ENCODE assay signal across 14 cellular contexts in the genomic region with DNA sequence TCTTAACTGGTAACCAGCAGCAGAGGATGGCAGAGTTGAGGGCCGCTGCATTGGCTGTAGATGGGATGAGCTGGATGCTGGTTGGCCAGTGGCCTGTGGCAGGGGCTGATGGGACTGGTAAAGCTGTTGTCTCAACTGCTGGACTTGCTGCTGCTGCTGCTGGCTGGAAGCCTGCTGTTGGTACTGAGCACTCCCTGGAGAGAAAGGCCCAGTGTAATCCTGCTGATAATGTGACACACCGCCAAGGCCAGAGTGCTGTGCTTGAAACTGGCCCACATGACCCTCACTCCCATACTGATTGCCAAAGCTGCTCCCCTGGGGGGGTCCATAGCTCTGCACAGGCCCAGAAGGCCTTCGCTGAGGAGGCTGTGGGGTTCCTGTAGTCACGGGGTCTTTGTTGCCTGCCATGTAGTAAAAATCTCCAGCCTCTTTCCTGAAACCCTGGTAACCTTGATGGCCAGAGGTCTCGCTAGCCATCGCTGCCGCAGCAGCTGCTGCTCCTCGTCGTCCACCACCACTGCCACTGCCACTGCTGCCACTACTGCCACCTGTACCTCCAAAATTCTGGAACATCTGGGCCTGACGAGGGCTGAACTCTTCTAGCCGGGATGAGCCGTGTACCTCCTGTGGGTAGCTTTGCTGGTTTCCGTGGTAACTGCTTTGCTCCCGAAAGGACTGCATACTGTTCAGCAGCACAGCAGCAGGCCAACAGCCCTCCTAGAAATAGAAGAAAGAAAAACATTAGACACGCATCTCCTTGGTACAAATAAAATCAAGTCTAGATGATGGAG. TPM values are rescaled to one million over a fixed set of nuclear protein-coding genes. Genes with fewer than 3 reads are reported as not detected.
DNase-seq lines count a peak whose midpoint lies in the region; ATAC-seq and TF ChIP-seq lines count a peak whose summit lies in the region.
"Had no signal": no experiment of that assay in that cellular context is flagged by ENCODE, and none has a peak within 500 bp of the region (broad histone marks: within the 10 kb centered on the region; RNA-seq: fewer than 3 reads in every experiment).

No MANE protein-coding gene starts in this region.

- intact Hi-C loops in adrenal gland (cut with DNase I) = no loop called here
- intact Hi-C loops in activated T-helper 2 cell treated with anti-CD3 and anti-CD28 coated beads, Interferon-gamma antibody, Interleukin-2, Interleukin-4, amounts not matched to agents 10 μg/mL and 5 μg/mL and 100 μg/mL, durations not matched to agents 14 hours and 24 hours and 36 hours (cut with micrococcal nuclease) = loop anchor here (5.0 kb wide), 1 partner anchor 52 kb away; no protein-coding TSS in a partner anchor

- peak overlapping the region in 3 of 5 donors; percentile 57 to 79 (median 76) for H3K27ac ChIP-seq in adrenal gland

- peak overlapping the region; percentile 35 for H3K4me3 Mint-ChIP-seq in glutamatergic neuron (ENCODE audit: unreplicated experiment)
- H3K4me3 Mint-ChIP-seq in nephron = no peak overlapping the region
- no peak overlapping the region for H3K4me3 Mint-ChIP-seq in activated T-helper 2 cell treated with anti-CD3 and anti-CD28 coated beads, Interferon-gamma antibody, Interleukin-2, Interleukin-4, amounts not matched to agents 10 μg/mL and 5 μg/mL and 100 μg/mL, durations not matched to agents 14 hours and 24 hours and 36 hours (ENCODE audit: low read depth)

- H3K4me1 Mint-ChIP-seq in glutamatergic neuron (ENCODE audit: low read depth, unreplicated experiment) (peaks cover 29% of the 10 kb centered on the region), nephron (peaks cover 16% of the 10 kb centered on the region)
- peaks cover 27% of the 10 kb centered on the region for H3K4me1 Mint-ChIP-seq in activated T-helper 2 cell treated with anti-CD3 and anti-CD28 coated beads, Interferon-gamma antibody, Interleukin-2, Interleukin-4, amounts not matched to agents 10 μg/mL and 5 μg/mL and 100 μg/mL, durations not matched to agents 14 hours and 24 hours and 36 hours (ENCODE audit: low read depth)

- TF ChIP-seq CTCF in adrenal gland (IDR thresholded peaks at IDR 0.05) (no peak), glutamatergic neuron (IDR thresholded peaks at IDR 0.05; ENCODE audit: partially characterized antibody, unreplicated experiment) (no peak), nephron (IDR thresholded peaks at IDR 0.05; ENCODE audit: unreplicated experiment in 3 of 3) (no peak)

- H3K4me1 ChIP-seq in adrenal gland (replicated peaks in 1 of 2) = peaks cover 10 to 31% of the 10 kb centered on the region in 2 donors

- peak overlapping the region; percentile 99 for H3K27ac Mint-ChIP-seq in glutamatergic neuron (ENCODE audit: unreplicated experiment)
- peak overlapping the region in 2 of 3 experiments; percentile 15 to 23 for H3K27ac Mint-ChIP-seq in nephron
- no peak overlapping the region for H3K27ac Mint-ChIP-seq in activated T-helper 2 cell treated with anti-CD3 and anti-CD28 coated beads, Interferon-gamma antibody, Interleukin-2, Interleukin-4, amounts not matched to agents 10 μg/mL and 5 μg/mL and 100 μg/mL, durations not matched to agents 14 hours and 24 hours and 36 hours

- H3K4me3 ChIP-seq in adrenal gland = no peak overlapping the region
- H3K4me3 ChIP-seq: lung had no signal

- peaks cover 2% of the 10 kb centered on the region for H3K9me3 Mint-ChIP-seq in glutamatergic neuron (ENCODE audit: unreplicated experiment)
- no peaks in the 10 kb centered on the region for H3K9me3 Mint-ChIP-seq in nephron
- H3K9me3 Mint-ChIP-seq in activated T-helper 2 cell treated with anti-CD3 and anti-CD28 coated beads, Interferon-gamma antibody, Interleukin-2, Interleukin-4, amounts not matched to agents 10 μg/mL and 5 μg/mL and 100 μg/mL, durations not matched to agents 14 hours and 24 hours and 36 hours = no peaks in the 10 kb centered on the region

- H3K36me3 Mint-ChIP-seq in glutamatergic neuron (ENCODE audit: unreplicated experiment) = peaks cover 10% of the 10 kb centered on the region
- peaks cover 51% of the 10 kb centered on the region for H3K36me3 Mint-ChIP-seq in nephron (ENCODE audit: low read depth)
- H3K36me3 Mint-ChIP-seq in activated T-helper 2 cell treated with anti-CD3 and anti-CD28 coated beads, Interferon-gamma antibody, Interleukin-2, Interleukin-4, amounts not matched to agents 10 μg/mL and 5 μg/mL and 100 μg/mL, durations not matched to agents 14 hours and 24 hours and 36 hours (ENCODE audit: low read depth) = peaks cover 49% of the 10 kb centered on the region

- H3K9me3 ChIP-seq in adrenal gland (replicated peaks in 1 of 3) = no peaks in the 10 kb centered on the region

- DNase-seq in Ammon's horn (ENCODE audit: low spot score) (peak; percentile 96), adrenal gland (peak; percentile 50 to 87 (median 84)), glutamatergic neuron (peak; percentile 62), NCI-H2107 (lab: John Stamatoyannopoulos, UW) (no peak)
- DNase-seq in activated T-helper 2 cell treated with anti-CD3 and anti-CD28 coated beads, Interferon-gamma antibody, Interleukin-2, Interleukin-4, amounts not matched to agents 10 μg/mL and 5 μg/mL and 100 μg/mL, durations not matched to agents 14 hours and 24 hours and 36 hours (ENCODE audit: low spot score) = no peak
- no peak for DNase-seq in activated naive CD4-positive, alpha-beta T cell treated with Interleukin-2 at 50 U/mL for 16 hours
- DNase-seq: activated T-cell treated with anti-CD3 and anti-CD28 coated beads, Interleukin-2, amount 50 U/mL, for 48 hours; DMS53; NCI-H1105; NCI-H510A treated with DMSO at 0.1 percent for 48 hours had no signal

- no peak for ATAC-seq in GM21786 (IDR thresholded peaks at IDR 0.05; ENCODE audit: unreplicated experiment)
- ATAC-seq: activated CD4-positive, CD25-positive, alpha-beta regulatory T cell treated with anti-CD3 and anti-CD28 coated beads, Interleukin-2, amount 50 U/mL, for 24 hours had no signal

- H3K27me3 Mint-ChIP-seq in glutamatergic neuron (ENCODE audit: unreplicated experiment) (peaks cover 12% of the 10 kb centered on the region), nephron (ENCODE audit: low read depth) (no peaks in the 10 kb centered on the region)
- no peaks in the 10 kb centered on the region for H3K27me3 Mint-ChIP-seq in activated T-helper 2 cell treated with anti-CD3 and anti-CD28 coated beads, Interferon-gamma antibody, Interleukin-2, Interleukin-4, amounts not matched to agents 10 μg/mL and 5 μg/mL and 100 μg/mL, durations not matched to agents 14 hours and 24 hours and 36 hours (ENCODE audit: low read depth)

- H3K27me3 ChIP-seq in adrenal gland = no peaks in the 10 kb centered on the region

- WGBS in adrenal gland, 4 donors = 41 to 54% (median 46%) methylated on average over 6 to 15 of the region's 15 CpGs

- peak in 1 of 2 donors; percentile 23 for TF ChIP-seq POLR2A in adrenal gland (IDR thresholded peaks at IDR 0.05)

- peaks cover 0 to 38% of the 10 kb centered on the region in 2 donors for H3K36me3 ChIP-seq in adrenal gland (replicated peaks in 1 of 2)

RNA-seq across cellular contexts. Expression of gene TCF20, which starts 55.6 kb away (rescaled TPM):
- total RNA-seq in adrenal gland = 10 to 100 TPM; 19.6 to 43.9 (median 28.3) TPM
- 10 to 100 TPM in 2 of 3 donors, 1 to 10 TPM in 1; 5.6 to 16.2 (median 11.9) TPM for polyA plus RNA-seq in adrenal gland
- 112 TPM for total RNA-seq in glutamatergic neuron (ENCODE audit: unreplicated experiment)
- total RNA-seq in activated T-helper 2 cell treated with anti-CD3 and anti-CD28 coated beads, Interferon-gamma antibody, Interleukin-2, Interleukin-4, amounts not matched to agents 10 μg/mL and 5 μg/mL and 100 μg/mL, durations not matched to agents 14 hours and 24 hours and 36 hours = 70.5 and 74.3 TPM in 2 replicates

Comparison
In these comparisons a context has a peak if more than half of its experiments do, and no peak if none do; other contexts are left out.
1. DNase-seq: peak in Ammon's horn (single experiment), adrenal gland (7 of 7) and glutamatergic neuron (single experiment); none in activated T-helper 2 cell treated with anti-CD3 and anti-CD28 coated beads, Interferon-gamma antibody, Interleukin-2, Interleukin-4, amounts not matched to agents 10 μg/mL and 5 μg/mL and 100 μg/mL, durations not matched to agents 14 hours and 24 hours and 36 hours (single experiment), NCI-H2107 (single experiment) and activated naive CD4-positive, alpha-beta T cell treated with Interleukin-2 at 50 U/mL for 16 hours (single experiment).